Comparison of ENCODE assay signal across 37 cellular contexts in genomic region chr12:26192142-26192541, GRCh38. TPM values are rescaled to one million over a fixed set of nuclear protein-coding genes. Genes with fewer than 3 reads are reported as not detected.
"Had no signal": no experiment of that assay in that cellular context is flagged by ENCODE, and none has a peak within 500 bp of the region (broad histone marks: within the 10 kb centered on the region; RNA-seq: fewer than 3 reads in every experiment).

No MANE protein-coding gene starts in this region.

- H3K4me3 Mint-ChIP-seq: activated B cell treated with CpG ODN at 0.5 μM for 24 hours; activated CD4-positive, alpha-beta memory T cell treated with anti-CD3 and anti-CD28 coated beads for 36 hours; activated CD4-positive, alpha-beta T cell treated with anti-CD3 and anti-CD28 coated beads, Interleukin-2, amount 10 ng/mL, durations not matched to agents 24 days and 14 days; activated CD8-positive, alpha-beta T cell treated with anti-CD3 and anti-CD28 coated beads for 36 hours; activated naive CD4-positive, alpha-beta T cell treated with anti-CD3 and anti-CD28 coated beads for 36 hours; activated naive CD8-positive, alpha-beta T cell treated with anti-CD3 and anti-CD28 coated beads for 36 hours; activated T-cell treated with anti-CD3 and anti-CD28 coated beads, Interleukin-2, amount 50 U/mL, for 4 hours; activated T-cell treated with anti-CD3 and anti-CD28 coated beads, Interleukin-2, amount 50 U/mL, for 72 hours; activated T-helper 1 cell treated with anti-CD3 and anti-CD28 coated beads, Interleukin-12 subunit alpha, Interleukin-12 subunit beta, Interleukin-2, Interleukin-4 antibody, amounts not matched to agents 30 ng/mL and 10 ng/mL and 1 ng/mL, durations not matched to agents 14 hours and 24 hours and 36 hours; activated T-helper 17 cell treated with anti-CD3 and anti-CD28 coated beads, Interleukin-2, amount 50 U/mL, for 72 hours; T-helper 1 cell treated with Interleukin-12 subunit alpha and Interleukin-12 subunit beta and Interleukin-4 antibody, amounts not matched to agents 30 μg/mL and 1 μg/mL, for 36 hours; T-helper 2 cell treated with Interferon-gamma antibody and Interleukin-4, amounts not matched to agents 5 μg/mL and 100 μg/mL, for 36 hours had no signal

- H3K4me1 Mint-ChIP-seq: activated CD4-positive, alpha-beta T cell treated with anti-CD3 and anti-CD28 coated beads, Interleukin-2, amount 10 ng/mL, durations not matched to agents 24 days and 14 days; activated T-helper 17 cell treated with anti-CD3 and anti-CD28 coated beads, Interleukin-2, amount 50 U/mL, for 72 hours had no signal

- H3K4me3 ChIP-seq: adrenal gland, body of pancreas, breast epithelium had no signal

- H3K27ac Mint-ChIP-seq: activated B cell treated with CpG ODN at 0.5 μM for 24 hours; activated CD4-positive, alpha-beta memory T cell treated with anti-CD3 and anti-CD28 coated beads for 36 hours; activated CD4-positive, alpha-beta T cell treated with anti-CD3 and anti-CD28 coated beads, Interleukin-2, amount 10 ng/mL, durations not matched to agents 24 days and 14 days; activated CD8-positive, alpha-beta T cell treated with anti-CD3 and anti-CD28 coated beads for 36 hours; activated naive CD4-positive, alpha-beta T cell treated with anti-CD3 and anti-CD28 coated beads for 36 hours; activated naive CD4-positive, alpha-beta T cell treated with anti-CD3 and anti-CD28 coated beads, Interleukin-2, amount 50 U/mL, for 72 hours; activated naive CD8-positive, alpha-beta T cell treated with anti-CD3 and anti-CD28 coated beads for 36 hours; activated T-cell treated with anti-CD3 and anti-CD28 coated beads, Interleukin-2, amount 50 U/mL, for 72 hours; activated T-helper 1 cell treated with anti-CD3 and anti-CD28 coated beads, Interleukin-12 subunit alpha, Interleukin-12 subunit beta, Interleukin-2, Interleukin-4 antibody, amounts not matched to agents 30 ng/mL and 10 ng/mL and 1 ng/mL, durations not matched to agents 14 hours and 24 hours and 36 hours; activated T-helper 17 cell treated with anti-CD3 and anti-CD28 coated beads, Interleukin-2, amount 50 U/mL, for 72 hours; T-helper 1 cell treated with Interleukin-12 subunit alpha and Interleukin-12 subunit beta and Interleukin-4 antibody, amounts not matched to agents 30 μg/mL and 1 μg/mL, for 36 hours; T-helper 2 cell treated with Interferon-gamma antibody and Interleukin-4, amounts not matched to agents 5 μg/mL and 100 μg/mL, for 36 hours had no signal

- FAIRE-seq: astrocyte, TTC549 had no signal

- H3K27ac ChIP-seq: adrenal gland, body of pancreas, brain microvascular endothelial cell, breast epithelium, VCaP had no signal

- H3K36me3 ChIP-seq: adrenal gland, brain microvascular endothelial cell, breast epithelium had no signal

- H3K9me3 Mint-ChIP-seq: activated B cell treated with CpG ODN at 0.5 μM for 24 hours; activated CD4-positive, alpha-beta memory T cell treated with anti-CD3 and anti-CD28 coated beads for 36 hours; activated CD4-positive, alpha-beta T cell treated with anti-CD3 and anti-CD28 coated beads, Interleukin-2, amount 10 ng/mL, durations not matched to agents 24 days and 14 days; activated CD8-positive, alpha-beta T cell treated with anti-CD3 and anti-CD28 coated beads for 36 hours; activated naive CD4-positive, alpha-beta T cell treated with anti-CD3 and anti-CD28 coated beads for 36 hours; activated naive CD4-positive, alpha-beta T cell treated with anti-CD3 and anti-CD28 coated beads, Interleukin-2, amount 50 U/mL, for 72 hours; activated naive CD8-positive, alpha-beta T cell treated with anti-CD3 and anti-CD28 coated beads for 36 hours; activated T-cell treated with anti-CD3 and anti-CD28 coated beads, Interleukin-2, amount 50 U/mL, for 4 hours; activated T-cell treated with anti-CD3 and anti-CD28 coated beads, Interleukin-2, amount 50 U/mL, for 72 hours; activated T-helper 1 cell treated with anti-CD3 and anti-CD28 coated beads, Interleukin-12 subunit alpha, Interleukin-12 subunit beta, Interleukin-2, Interleukin-4 antibody, amounts not matched to agents 30 ng/mL and 10 ng/mL and 1 ng/mL, durations not matched to agents 14 hours and 24 hours and 36 hours; activated T-helper 17 cell treated with anti-CD3 and anti-CD28 coated beads, Interleukin-2, amount 50 U/mL, for 72 hours; T-helper 1 cell treated with Interleukin-12 subunit alpha and Interleukin-12 subunit beta and Interleukin-4 antibody, amounts not matched to agents 30 μg/mL and 1 μg/mL, for 36 hours; T-helper 2 cell treated with Interferon-gamma antibody and Interleukin-4, amounts not matched to agents 5 μg/mL and 100 μg/mL, for 36 hours had no signal

- H3K27me3 Mint-ChIP-seq: activated B cell treated with CpG ODN at 0.5 μM for 24 hours had no signal

- H3K36me3 Mint-ChIP-seq: activated CD4-positive, alpha-beta memory T cell treated with anti-CD3 and anti-CD28 coated beads for 36 hours; activated naive CD4-positive, alpha-beta T cell treated with anti-CD3 and anti-CD28 coated beads, Interleukin-2, amount 50 U/mL, for 72 hours; activated naive CD8-positive, alpha-beta T cell treated with anti-CD3 and anti-CD28 coated beads for 36 hours had no signal

- DNase-seq: activated B cell treated with CpG ODN at 0.5 μM for 24 hours; activated CD4-positive, alpha-beta memory T cell treated with anti-CD3 and anti-CD28 coated beads for 36 hours; activated CD4-positive, alpha-beta T cell treated with anti-CD3 and anti-CD28 coated beads for 4 hours; activated CD4-positive, alpha-beta T cell treated with anti-CD3 and anti-CD28 coated beads, Interleukin-2, amount 10 ng/mL, durations not matched to agents 24 days and 14 days; activated CD4-positive, alpha-beta T cell treated with anti-CD3 and anti-CD28 coated beads, Interleukin-2, amount 50 U/mL, for 1 hour; activated CD4-positive, alpha-beta T cell treated with anti-CD3 and anti-CD28 coated beads, Interleukin-2, amount 50 U/mL, for 4 hours; activated CD4-positive, CD25-positive, alpha-beta regulatory T cell treated with anti-CD3 and anti-CD28 coated beads, Interleukin-2, amount 50 U/mL, for 72 hours; activated CD8-positive, alpha-beta memory T cell treated with anti-CD3 and anti-CD28 coated beads, Interleukin-2, amount 50 U/mL, for 4 hours; activated CD8-positive, alpha-beta T cell treated with anti-CD3 and anti-CD28 coated beads for 36 hours; activated effector memory CD4-positive, alpha-beta T cell treated with anti-CD3 and anti-CD28 coated beads, Interleukin-2, amount 50 U/mL, for 16 hours; activated gamma-delta T cell treated with Interleukin-2 at 50 U/mL for 16 hours; activated naive CD4-positive, alpha-beta T cell; activated naive CD4-positive, alpha-beta T cell treated with anti-CD3 and anti-CD28 coated beads for 36 hours; activated naive CD4-positive, alpha-beta T cell treated with anti-CD3 and anti-CD28 coated beads, Interleukin-2, amount 50 U/mL, for 16 hours; activated naive CD8-positive, alpha-beta T cell treated with anti-CD3 and anti-CD28 coated beads for 36 hours; activated T-cell treated with anti-CD3 and anti-CD28 coated beads for 4 hours; activated T-cell treated with anti-CD3 and anti-CD28 coated beads, Interleukin-2, amount 50 U/mL, for 1 hour; activated T-cell treated with anti-CD3 and anti-CD28 coated beads, Interleukin-2, amount 50 U/mL, for 4 hours; activated T-cell treated with anti-CD3 and anti-CD28 coated beads, Interleukin-2, amount 50 U/mL, for 72 hours; adrenal gland; amniotic stem cell; aorta; body of pancreas; brain microvascular endothelial cell; central memory CD4-positive, alpha-beta T cell; T-helper 2 cell; T-helper 9 cell had no signal

- ATAC-seq: activated CD8-positive, alpha-beta T cell treated with anti-CD3 and anti-CD28 coated beads for 36 hours; activated naive CD4-positive, alpha-beta T cell treated with anti-CD3 and anti-CD28 coated beads, Interleukin-2, amount 50 U/mL, for 72 hours; activated T-cell treated with anti-CD3 and anti-CD28 coated beads, Interleukin-2, amount 50 U/mL, for 4 hours; activated T-cell treated with anti-CD3 and anti-CD28 coated beads, Interleukin-2, amount 50 U/mL, for 72 hours; activated T-helper 17 cell treated with anti-CD3 and anti-CD28 coated beads, Interleukin-2, amount 50 U/mL, for 72 hours; body of pancreas had no signal

- H3K27me3 ChIP-seq: adrenal gland, body of pancreas, brain microvascular endothelial cell, breast epithelium had no signal

- H3K9me3 ChIP-seq: adrenal gland, body of pancreas, breast epithelium had no signal

RNA-seq across cellular contexts. Expression of gene SSPN, which starts 3.2 kb away (rescaled TPM):
- total RNA-seq: activated CD4-positive, alpha-beta memory T cell treated with anti-CD3 and anti-CD28 coated beads for 36 hours; activated CD4-positive, alpha-beta T cell treated with anti-CD3 and anti-CD28 coated beads, Interleukin-2, amount 10 ng/mL, durations not matched to agents 24 days and 14 days; activated CD8-positive, alpha-beta memory T cell treated with anti-CD3 and anti-CD28 coated beads for 36 hours; activated CD8-positive, alpha-beta T cell treated with anti-CD3 and anti-CD28 coated beads for 36 hours; activated naive CD4-positive, alpha-beta T cell treated with anti-CD3 and anti-CD28 coated beads for 36 hours; activated naive CD4-positive, alpha-beta T cell treated with anti-CD3 and anti-CD28 coated beads, Interleukin-2, amount 50 U/mL, for 72 hours; activated naive CD8-positive, alpha-beta T cell treated with anti-CD3 and anti-CD28 coated beads for 36 hours; activated T-cell treated with anti-CD3 and anti-CD28 coated beads, Interleukin-2, amount 50 U/mL, for 4 hours; activated T-cell treated with anti-CD3 and anti-CD28 coated beads, Interleukin-2, amount 50 U/mL, for 72 hours; activated T-helper 1 cell treated with anti-CD3 and anti-CD28 coated beads, Interleukin-12 subunit alpha, Interleukin-12 subunit beta, Interleukin-2, Interleukin-4 antibody, amounts not matched to agents 30 ng/mL and 10 ng/mL and 1 ng/mL, durations not matched to agents 14 hours and 24 hours and 36 hours; activated T-helper 17 cell treated with anti-CD3 and anti-CD28 coated beads, Interleukin-2, amount 50 U/mL, for 72 hours had no signal
